In the genomic region with DNA sequence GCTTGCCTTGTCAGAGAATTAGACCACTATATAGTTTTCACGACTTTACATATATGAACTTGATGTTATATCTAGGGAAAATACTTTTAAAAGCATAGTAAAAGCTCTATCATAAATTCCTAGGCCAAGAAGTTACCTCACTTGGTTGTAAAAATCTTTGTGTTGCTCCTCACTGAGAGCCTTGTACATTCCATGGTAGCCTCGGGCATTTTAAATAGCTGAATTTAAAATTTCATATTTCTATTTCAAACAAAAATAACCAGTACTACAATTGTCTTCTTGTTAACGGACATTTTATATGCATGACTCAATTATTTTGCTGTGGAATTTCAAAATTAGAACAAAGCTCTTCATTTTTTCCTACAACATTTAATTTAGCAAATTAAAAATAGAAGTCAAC, we compare ENCODE assay signal across 16 cellular contexts.
"Had no signal": no experiment of that assay in that cellular context is flagged by ENCODE, and none has a peak within 500 bp of the region (broad histone marks: within the 10 kb centered on the region; RNA-seq: fewer than 3 reads in every experiment).

No MANE protein-coding gene starts in this region.

- H3K27me3 Mint-ChIP-seq: progenitor cell of endocrine pancreas had no signal

- H3K27ac ChIP-seq: colonic mucosa, heart left ventricle, ovary, vagina had no signal

- H3K27ac Mint-ChIP-seq: naive thymus-derived CD8-positive, alpha-beta T cell; progenitor cell of endocrine pancreas had no signal

- H3K4me3 ChIP-seq: colonic mucosa, heart left ventricle, mucosa of descending colon, ovary, smooth muscle cell, vagina had no signal

- H3K9me3 ChIP-seq: colonic mucosa, heart left ventricle, mucosa of descending colon, ovary, vagina had no signal

- H3K27me3 ChIP-seq: colonic mucosa, heart left ventricle, ovary, vagina had no signal

- DNase-seq: colonic mucosa; heart left ventricle; hippocampal formation; mucosa of descending colon; naive thymus-derived CD8-positive, alpha-beta T cell; ovary; right cardiac atrium; stimulated activated CD4-positive, alpha-beta T cell treated with anti-CD3 and anti-CD28 coated beads, Interleukin-2, amount 100 ng/mL, for 48 hours; stimulated activated naive CD4-positive, alpha-beta T cell treated with Interleukin-2 at 50 U/mL for 16 hours; trophoblast cell had no signal

- H3K4me2 ChIP-seq: smooth muscle cell had no signal

- H3K4me1 ChIP-seq: colonic mucosa, vagina had no signal

- H3K4me1 Mint-ChIP-seq: naive thymus-derived CD8-positive, alpha-beta T cell had no signal

- H3K36me3 ChIP-seq: colonic mucosa, heart left ventricle, ovary, vagina had no signal

- H3K36me3 Mint-ChIP-seq: naive thymus-derived CD8-positive, alpha-beta T cell had no signal

- FAIRE-seq: frontal cortex, islet of Langerhans had no signal

- ATAC-seq: heart left ventricle; mucosa of descending colon; naive thymus-derived CD8-positive, alpha-beta T cell; right cardiac atrium had no signal

- H3K4me3 Mint-ChIP-seq: naive thymus-derived CD8-positive, alpha-beta T cell; neural crest cell had no signal
